In genomic region chr10:103053659-103054581, GRCh38 we compare ENCODE assay signal across 8 cellular contexts.
DNase-seq lines count a peak whose midpoint lies in the region; ATAC-seq and TF ChIP-seq lines count a peak whose summit lies in the region.

No MANE protein-coding gene starts in this region.

- H3K4me2 ChIP-seq in neural progenitor cell: peak overlapping the region; percentile 35

- H3K9me3 ChIP-seq in neural progenitor cell (ENCODE audit: low read depth): no peaks in the 10 kb centered on the region

- peak overlapping the region; percentile 71 for H3K4me3 Mint-ChIP-seq in neural progenitor cell

- no peaks in the 10 kb centered on the region for H3K36me3 Mint-ChIP-seq in neural progenitor cell

- H3K36me3 ChIP-seq in neural progenitor cell: no peaks in the 10 kb centered on the region

- peak overlapping the region; percentile 58 for H3K4me3 ChIP-seq in fibroblast of the aortic adventitia (ENCODE audit: low read depth, low read length)
- H3K4me3 ChIP-seq in neural progenitor cell: no peak overlapping the region

- no peaks in the 10 kb centered on the region for H3K9me3 Mint-ChIP-seq in neural progenitor cell

- H3K4me1 ChIP-seq in neural progenitor cell: peaks cover 4% of the 10 kb centered on the region

- TF ChIP-seq CTCF in GM13977 (IDR thresholded peaks at IDR 0.05; ENCODE audit: extremely low read depth, insufficient read depth, missing control alignments) (peak; percentile 71), fibroblast of the aortic adventitia (IDR thresholded peaks at IDR 0.05; ENCODE audit: insufficient read depth, low read length) (peak; percentile 68), neural progenitor cell (IDR thresholded peaks at IDR 0.05) (peak; percentile 46)

- ATAC-seq in HG02623 (IDR thresholded peaks at IDR 0.05; ENCODE audit: unreplicated experiment) (peak; percentile 57), GM18519 (IDR thresholded peaks at IDR 0.05; ENCODE audit: low FRiP score, unreplicated experiment) (no peak)

- H3K9ac ChIP-seq in neural progenitor cell: no peak overlapping the region

- no peak overlapping the region for H3K27ac ChIP-seq in neural progenitor cell
- H3K27ac ChIP-seq in temporal lobe (ENCODE audit: low read depth, low read length): peak overlapping the region; percentile 53

- H3K4me1 Mint-ChIP-seq in neural progenitor cell: peaks cover 19% of the 10 kb centered on the region

- peaks cover 4% of the 10 kb centered on the region for H3F3A ChIP-seq in neural progenitor cell (ENCODE audit: low read depth)

- no peaks in the 10 kb centered on the region for H3K27me3 ChIP-seq in neural progenitor cell

- no peaks in the 10 kb centered on the region for H3K27me3 Mint-ChIP-seq in neural progenitor cell (ENCODE audit: insufficient read depth, low read depth)

- no peaks in the 10 kb centered on the region for H3K79me2 ChIP-seq in neural progenitor cell (ENCODE audit: low read depth)

- peak overlapping the region; percentile 67 for H3K27ac Mint-ChIP-seq in neural progenitor cell

- no peak overlapping the region for H2AFZ ChIP-seq in neural progenitor cell (replicated peaks)

- in situ Hi-C loops in GM13977 (cut with MboI; ENCODE audit: low pct_unique_long_range_greater_than_20kb, low sequenced_read_pairs, unreplicated experiment): loop anchor here (10.0 kb wide), 1 partner anchor 129 kb away; no protein-coding TSS in a partner anchor

- DNase-seq in GM13977 (ENCODE audit: low spot score) (peak; percentile 70), NK-92 (lab: John Stamatoyannopoulos, UW; ENCODE audit: unreplicated experiment) (peak; percentile 16), fibroblast of the aortic adventitia (ENCODE audit: low read depth) (peak; percentile 83), neural progenitor cell (ENCODE audit: low spot score) (peak; percentile 78)
- peak; percentile 9 for DNase-seq in activated effector memory CD4-positive, alpha-beta T cell treated with Interleukin-2 at 50 U/mL for 16 hours

- peaks cover 6% of the 10 kb centered on the region for H4K20me1 ChIP-seq in neural progenitor cell (ENCODE audit: low read depth)

Comparison
In these comparisons a context has a peak if more than half of its experiments do, and no peak if none do; other contexts are left out.
1. DNase-seq: peak in every context shown above with its lines; median percentile 83 in fibroblast of the aortic adventitia; 78 in neural progenitor cell; 70 in GM13977; 16 in NK-92; 9 in activated effector memory CD4-positive, alpha-beta T cell treated with Interleukin-2 at 50 U/mL for 16 hours.